15 cellular contexts compared by ENCODE assay signal in the genomic region with DNA sequence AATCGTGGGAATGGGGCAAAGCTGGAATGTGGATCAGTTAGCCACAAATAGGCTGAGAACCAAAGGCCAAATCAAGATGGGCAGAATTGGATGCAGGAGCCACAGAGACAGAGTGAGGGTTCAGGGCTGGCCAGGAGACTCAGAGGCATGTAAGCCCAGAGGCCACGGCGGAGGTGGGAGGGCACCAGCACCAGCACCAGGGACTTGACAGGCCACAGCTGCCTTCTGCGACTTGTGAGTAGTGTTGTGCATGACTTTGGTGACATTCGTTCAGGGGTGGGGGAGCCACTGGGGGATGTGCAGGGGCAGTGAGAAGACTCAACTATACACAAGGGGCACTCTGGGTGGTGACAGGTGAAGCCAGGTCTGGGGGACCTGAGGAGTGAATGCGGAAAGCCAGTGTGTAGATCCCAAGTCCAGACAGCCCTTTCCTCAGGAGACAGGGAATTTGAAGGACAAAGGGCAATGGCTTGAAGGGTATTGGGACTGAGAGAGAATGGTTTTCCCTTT.
"Had no signal": no experiment of that assay in that cellular context is flagged by ENCODE, and none has a peak within 500 bp of the region (broad histone marks: within the 10 kb centered on the region; RNA-seq: fewer than 3 reads in every experiment).

No MANE protein-coding gene starts in this region.

- DNase-seq: activated CD4-positive, alpha-beta T cell treated with anti-CD3 and anti-CD28 coated beads, Interleukin-2, amount 50 U/mL, for 1 hour; activated CD4-positive, CD25-positive, alpha-beta regulatory T cell treated with anti-CD3 and anti-CD28 coated beads, Interleukin-2, amount 50 U/mL, for 72 hours; activated CD8-positive, alpha-beta memory T cell treated with anti-CD3 and anti-CD28 coated beads, Interleukin-2, amount 50 U/mL, for 48 hours; activated gamma-delta T cell; activated T-cell treated with anti-CD3 and anti-CD28 coated beads, Interleukin-2, amount 50 U/mL, for 72 hours; foreskin melanocyte; mesenchymal stem cell; naive thymus-derived CD4-positive, alpha-beta T cell; pancreas; stimulated activated CD4-positive, alpha-beta T cell treated with anti-CD3 and anti-CD28 coated beads, Interleukin-12 subunit alpha, Interleukin-12 subunit beta, amount 100 ng/mL, for 4 hours; stimulated activated CD4-positive, alpha-beta T cell treated with anti-CD3 and anti-CD28 coated beads, Interleukin-1b, Interleukin-23, amount 100 ng/mL, for 48 hours; stimulated activated CD8-positive, alpha-beta memory T cell treated with anti-CD3 and anti-CD28 coated beads, Interleukin-4, amount 100 ng/mL, for 48 hours; stimulated activated naive CD4-positive, alpha-beta T cell; SW 1271 had no signal

- ATAC-seq: activated T-cell treated with anti-CD3 and anti-CD28 coated beads, Interleukin-2, amount 50 U/mL, for 72 hours; naive thymus-derived CD4-positive, alpha-beta T cell; pancreas had no signal

- H3K27ac ChIP-seq: pancreas, VCaP had no signal

- H3K36me3 ChIP-seq: pancreas had no signal

- H3K27me3 ChIP-seq: pancreas had no signal

- H3K9me3 ChIP-seq: pancreas had no signal

- H3K4me3 ChIP-seq: pancreas had no signal
